ENCODE assay signal across 11 cellular contexts in genomic region chr14:94341654-94342333, GRCh38. TPM values are rescaled to one million over a fixed set of nuclear protein-coding genes. Genes with fewer than 3 reads are reported as not detected.
A peak's percentile ranks its signal among the peaks of the same experiment; 100 is the strongest.
DNase-seq lines count a peak whose midpoint lies in the region; ATAC-seq and TF ChIP-seq lines count a peak whose summit lies in the region.
"Had no signal": no experiment of that assay in that cellular context is flagged by ENCODE, and none has a peak within 500 bp of the region (broad histone marks: within the 10 kb centered on the region; RNA-seq: fewer than 3 reads in every experiment).

No MANE protein-coding gene starts in this region.

- H3K36me3 ChIP-seq in right lobe of liver = no peaks in the 10 kb centered on the region
- no peaks in the 10 kb centered on the region for H3K36me3 ChIP-seq in HAP-1 (replicated peaks)
- H3K36me3 ChIP-seq: gastrocnemius medialis had no signal

- H3K27ac ChIP-seq in HL-60 (replicated peaks) (no peak overlapping the region), right lobe of liver (peak overlapping the region in 2 of 3 donors; percentile 16 to 44)
- H3K27ac ChIP-seq: gastrocnemius medialis had no signal

- no peaks in the 10 kb centered on the region for H3K9me3 ChIP-seq in right lobe of liver
- no peaks in the 10 kb centered on the region for H3K9me3 ChIP-seq in HAP-1
- H3K9me3 ChIP-seq: gastrocnemius medialis had no signal

- H3K4me3 ChIP-seq in HL-60 (replicated peaks; ENCODE audit: insufficient read depth, low read length) (no peak overlapping the region), right lobe of liver (no peak overlapping the region), HAP-1 (no peak overlapping the region)
- H3K4me3 ChIP-seq: gastrocnemius medialis had no signal

- DNase-seq in AG20443 (ENCODE audit: low spot score) (peak; percentile 56), HL-60 (ENCODE audit: low read depth in 1 of 2, low spot score in 1 of 2) (peak; percentile 33 to 48), astrocyte of the hippocampus (ENCODE audit: low read depth, low spot score) (peak; percentile 58), right lobe of liver (no peak), SW 1271 (lab: John Stamatoyannopoulos, UW) (no peak), HAP-1 (ENCODE audit: low spot score in 2 of 2) (no peak)

- no peak for TF ChIP-seq POLR2A in right lobe of liver (IDR thresholded peaks at IDR 0.05)

- H3K4me1 ChIP-seq in right lobe of liver (peaks cover 0 to 44% (median 17%) of the 10 kb centered on the region in 4 donors), HAP-1 (no peaks in the 10 kb centered on the region)

- intact Hi-C loops in right lobe of liver (cut with DNase I) = no loop called here

- WGBS in right lobe of liver (ENCODE audit: insufficient coverage, low coverage, low lambda C conversion rate, missing lambda C conversion rate) = 31% methylated on average over 5 of the region's 5 CpGs

- no peak for TF ChIP-seq CTCF in HL-60 (IDR thresholded peaks at IDR 0.05; ENCODE audit: insufficient read depth, low read length)
- no peak for TF ChIP-seq CTCF in right lobe of liver (IDR thresholded peaks at IDR 0.05)

- no peaks in the 10 kb centered on the region for H3K27me3 ChIP-seq in HL-60 (ENCODE audit: insufficient read depth, poor library complexity, severe bottlenecking)
- no peaks in the 10 kb centered on the region for H3K27me3 ChIP-seq in right lobe of liver
- H3K27me3 ChIP-seq in HAP-1 (ENCODE audit: low read depth) = no peaks in the 10 kb centered on the region
- H3K27me3 ChIP-seq: gastrocnemius medialis had no signal

- peak in 2 of 4 donors; percentile 1 for ATAC-seq in right lobe of liver
- no peak for ATAC-seq in GM21526 (IDR thresholded peaks at IDR 0.05; ENCODE audit: low FRiP score, unreplicated experiment)
- ATAC-seq in HG03280 (IDR thresholded peaks at IDR 0.05; ENCODE audit: unreplicated experiment) = no peak

- in situ Hi-C loops in HAP-1 (cut with MboI; ENCODE audit: low sequenced_read_pairs) = no loop called here

RNA-seq across cellular contexts. Expression of gene SERPINA6, which starts 18.7 kb away (rescaled TPM):
- total RNA-seq in right lobe of liver = 100 to 1,000 TPM; 185 to 407 (median 236) TPM
- total RNA-seq: activated CD8-positive, alpha-beta memory T cell treated with anti-CD3 and anti-CD28 coated beads for 36 hours; lung microvascular endothelial cell had no signal

RNA-seq across cellular contexts. Expression of gene SERPINA2, which starts 24.7 kb away (rescaled TPM):
- total RNA-seq in right lobe of liver = not detected
- total RNA-seq: activated CD8-positive, alpha-beta memory T cell treated with anti-CD3 and anti-CD28 coated beads for 36 hours; gastrocnemius medialis; lung microvascular endothelial cell had no signal

RNA-seq across cellular contexts. Expression of gene SERPINA1, which starts 46.6 kb away (rescaled TPM):
- over 10,000 TPM; 18,575 to 39,670 (median 31,917) TPM for total RNA-seq in right lobe of liver
- total RNA-seq: lung microvascular endothelial cell had no signal

RNA-seq across cellular contexts. Expression of gene SERPINA10, which starts 48.7 kb away (rescaled TPM):
- 100 to 1,000 TPM; 114 to 400 (median 239) TPM for total RNA-seq in right lobe of liver
- total RNA-seq: activated CD8-positive, alpha-beta memory T cell treated with anti-CD3 and anti-CD28 coated beads for 36 hours; lung microvascular endothelial cell had no signal

Comparison
In these comparisons a context has a peak if more than half of its experiments do, and no peak if none do; other contexts are left out.
1. DNase-seq: peak in AG20443 (single experiment), HL-60 (2 of 2) and astrocyte of the hippocampus (single experiment); none in right lobe of liver (0 of 3), SW 1271 (0 of 2) and HAP-1 (0 of 2).